In genomic region chr4:184344899-184345572, GRCh38 we compare ENCODE assay signal across 13 cellular contexts.
DNase-seq lines count a peak whose midpoint lies in the region; ATAC-seq and TF ChIP-seq lines count a peak whose summit lies in the region.
"Had no signal": no experiment of that assay in that cellular context is flagged by ENCODE, and none has a peak within 500 bp of the region (broad histone marks: within the 10 kb centered on the region; RNA-seq: fewer than 3 reads in every experiment).

No MANE protein-coding gene starts in this region.

- H3K27me3 ChIP-seq in lower lobe of right lung (ENCODE audit: low read depth) = no peaks in the 10 kb centered on the region
- H3K27me3 ChIP-seq: dorsolateral prefrontal cortex had no signal

- no peaks in the 10 kb centered on the region for H3K36me3 ChIP-seq in lower lobe of right lung

- peak overlapping the region in 1 of 2 donors; percentile 23 for H3K27ac Mint-ChIP-seq in stimulated activated naive CD8-positive, alpha-beta T cell treated with anti-CD3 and anti-CD28 coated beads, Interleukin-15, amount 100 ng/mL, for 72 hours

- intact Hi-C loops in lower lobe of right lung (cut with DNase I) = no loop called here

- DNase-seq in activated T-cell treated with anti-CD3 and anti-CD28 coated beads, Interleukin-2, amount 50 U/mL, for 48 hours = peak; percentile 26 to 49
- no peak for DNase-seq in activated T-cell treated with anti-CD3 and anti-CD28 coated beads for 4 hours
- DNase-seq in RPMI8226 = peak; percentile 65
- DNase-seq in lower lobe of right lung = no peak
- no peak for DNase-seq in stimulated activated naive CD8-positive, alpha-beta T cell treated with anti-CD3 and anti-CD28 coated beads, Interleukin-15, amount 100 ng/mL, for 72 hours
- DNase-seq in NCI-H774 (lab: John Stamatoyannopoulos, UW) = no peak
- no peak for DNase-seq in MV-4-11 (lab: John Stamatoyannopoulos, UW)
- DNase-seq in NCI-H524 treated with DMSO at 0.1 percent for 48 hours (lab: John Stamatoyannopoulos, UW) = no peak
- DNase-seq: activated gamma-delta T cell, dorsolateral prefrontal cortex, GDM1, T1000 had no signal

- H3K4me1 ChIP-seq in lower lobe of right lung = peaks cover 55% of the 10 kb centered on the region

- no peaks in the 10 kb centered on the region for H3K9me3 Mint-ChIP-seq in stimulated activated naive CD8-positive, alpha-beta T cell treated with anti-CD3 and anti-CD28 coated beads, Interleukin-15, amount 100 ng/mL, for 72 hours

- ATAC-seq in lower lobe of right lung = no peak
- ATAC-seq in stimulated activated naive CD8-positive, alpha-beta T cell treated with anti-CD3 and anti-CD28 coated beads, Interleukin-15, amount 100 ng/mL, for 72 hours = peak; percentile 38
- ATAC-seq: mucosa of descending colon had no signal

- no peak overlapping the region for H3K4me3 ChIP-seq in lower lobe of right lung
- H3K4me3 ChIP-seq: mucosa of descending colon had no signal

- no peaks in the 10 kb centered on the region for H3K9me3 ChIP-seq in lower lobe of right lung
- H3K9me3 ChIP-seq: mucosa of descending colon had no signal

- no peak for TF ChIP-seq CTCF in lower lobe of right lung (IDR thresholded peaks at IDR 0.05)

- H3K27me3 Mint-ChIP-seq in stimulated activated naive CD8-positive, alpha-beta T cell treated with anti-CD3 and anti-CD28 coated beads, Interleukin-15, amount 100 ng/mL, for 72 hours = peaks cover 15% of the 10 kb centered on the region

- H3K4me3 Mint-ChIP-seq in stimulated activated naive CD8-positive, alpha-beta T cell treated with anti-CD3 and anti-CD28 coated beads, Interleukin-15, amount 100 ng/mL, for 72 hours = peak overlapping the region in 1 of 2 donors; percentile 76

- peaks cover 66% of the 10 kb centered on the region for H3K4me1 Mint-ChIP-seq in stimulated activated naive CD8-positive, alpha-beta T cell treated with anti-CD3 and anti-CD28 coated beads, Interleukin-15, amount 100 ng/mL, for 72 hours

- peak overlapping the region; percentile 88 for H3K27ac ChIP-seq in lower lobe of right lung

Comparison
In these comparisons a context has a peak if more than half of its experiments do, and no peak if none do; other contexts are left out.
1. DNase-seq: peak in activated T-cell treated with anti-CD3 and anti-CD28 coated beads, Interleukin-2, amount 50 U/mL, for 48 hours (2 of 2) and RPMI8226 (single experiment); none in activated T-cell treated with anti-CD3 and anti-CD28 coated beads for 4 hours (single experiment), lower lobe of right lung (single experiment), stimulated activated naive CD8-positive, alpha-beta T cell treated with anti-CD3 and anti-CD28 coated beads, Interleukin-15, amount 100 ng/mL, for 72 hours (0 of 2), NCI-H774 (single experiment), MV-4-11 (single experiment) and NCI-H524 treated with DMSO at 0.1 percent for 48 hours (single experiment).